16 cellular contexts compared by ENCODE assay signal in genomic region chr1:154945962-154946850, GRCh38. TPM values are rescaled to one million over a fixed set of nuclear protein-coding genes. Genes with fewer than 3 reads are reported as not detected.
DNase-seq lines count a peak whose midpoint lies in the region; ATAC-seq and TF ChIP-seq lines count a peak whose summit lies in the region.
"Had no signal": no experiment of that assay in that cellular context is flagged by ENCODE, and none has a peak within 500 bp of the region (broad histone marks: within the 10 kb centered on the region; RNA-seq: fewer than 3 reads in every experiment).

No MANE protein-coding gene starts in this region.

- H3K36me3 Mint-ChIP-seq in activated naive CD4-positive, alpha-beta T cell treated with anti-CD3 and anti-CD28 coated beads, Interleukin-2, amount 50 U/mL, for 24 hours, result peaks cover 11% of the 10 kb centered on the region
- H3K36me3 Mint-ChIP-seq in activated naive CD4-positive, alpha-beta T cell treated with anti-CD3 and anti-CD28 coated beads, Interleukin-2, amount 10 ng/mL, durations not matched to agents 7 days and 5 days, result peaks cover 38% of the 10 kb centered on the region
- H3K36me3 Mint-ChIP-seq in central memory CD8-positive, alpha-beta T cell (ENCODE audit: insufficient read depth), result peaks cover 65% of the 10 kb centered on the region
- H3K36me3 Mint-ChIP-seq in GM23338 (ENCODE audit: low read depth), result no peaks in the 10 kb centered on the region; the same call in 2 of the 3 replicates

- TF ChIP-seq POLR2A in gastrocnemius medialis (IDR thresholded peaks at IDR 0.05), result no peak

- in situ Hi-C loops in gastrocnemius medialis (cut with MboI; ENCODE audit: low sequenced_read_pairs in 4 of 4), result no loop called here

- CTCF ChIA-PET in activated naive CD4-positive, alpha-beta T cell treated with anti-CD3 and anti-CD28 coated beads, Interleukin-2, amount 10 ng/mL, durations not matched to agents 7 days and 5 days (lab: Charles Lee), result interaction anchor here (0.6 to 1.7 kb wide), 6 partner anchors 40 to 387 kb away, joined by 3 to 10 read pairs (median 4); no protein-coding TSS in a partner anchor

- intact Hi-C loops in gastrocnemius medialis (cut with DNase I; ENCODE audit: low total_unique reads), result no loop called here

- no peak overlapping the region for H3K4me3 ChIP-seq in MM.1S (ENCODE audit: low read length)
- no peak overlapping the region for H3K4me3 ChIP-seq in gastrocnemius medialis
- H3K4me3 ChIP-seq in MG63, result no peak overlapping the region
- no peak overlapping the region for H3K4me3 ChIP-seq in GM23338
- H3K4me3 ChIP-seq: right atrium auricular region, tibial nerve had no signal

- H3K36me3 ChIP-seq in MM.1S (replicated peaks; ENCODE audit: insufficient read depth, low read length) (0 out of 2 replicates have a peak, but pooled peaks cover 5% of the 10 kb centered on the region), gastrocnemius medialis (peaks cover 0 to 45% of the 10 kb centered on the region in 2 donors), MG63 (no peaks in the 10 kb centered on the region), GM23338 (ENCODE audit: insufficient read depth) (no peaks in the 10 kb centered on the region)

- H3K27ac ChIP-seq in MM.1S (ENCODE audit: low read length) (peak overlapping the region; percentile 91; the same call in 1 of the 2 replicates), gastrocnemius medialis (peak overlapping the region in 3 of 4 donors; percentile 3 to 68 (median 35)), GM23338 (ENCODE audit: low read depth) (no peak overlapping the region)

- H3K79me2 ChIP-seq in MM.1S (ENCODE audit: low read length), result peaks cover 71% of the 10 kb centered on the region
- H3K79me2 ChIP-seq in GM23338 (replicated peaks; ENCODE audit: insufficient read depth), result no peaks in the 10 kb centered on the region

- H3K9me2 ChIP-seq in MM.1S (replicated peaks; ENCODE audit: insufficient read depth, low read length) (no peaks in the 10 kb centered on the region), GM23338 (ENCODE audit: insufficient read depth) (no peaks in the 10 kb centered on the region)

- peak overlapping the region; percentile 53 for H3K27ac Mint-ChIP-seq in activated naive CD4-positive, alpha-beta T cell treated with anti-CD3 and anti-CD28 coated beads, Interleukin-2, amount 50 U/mL, for 24 hours
- no peak overlapping the region for H3K27ac Mint-ChIP-seq in activated naive CD4-positive, alpha-beta T cell treated with anti-CD3 and anti-CD28 coated beads, Interleukin-2, amount 10 ng/mL, durations not matched to agents 7 days and 5 days
- peak overlapping the region; percentile 96 for H3K27ac Mint-ChIP-seq in central memory CD8-positive, alpha-beta T cell (ENCODE audit: low read depth)
- H3K27ac Mint-ChIP-seq in GM23338, result no peak overlapping the region; the same call in 1 of the 2 replicates

- H3K9me3 ChIP-seq in MM.1S (replicated peaks; ENCODE audit: insufficient read depth, low read length) (no peaks in the 10 kb centered on the region), gastrocnemius medialis (no peaks in the 10 kb centered on the region), MG63 (no peaks in the 10 kb centered on the region)
- H3K9me3 ChIP-seq: right atrium auricular region, tibial nerve had no signal

- H2AFZ ChIP-seq in MM.1S (ENCODE audit: low read length) (no peak overlapping the region), GM23338 (no peak overlapping the region)

- peak overlapping the region; percentile 87 for H3K4me2 ChIP-seq in MM.1S (ENCODE audit: low read depth, low read length)
- no peak overlapping the region for H3K4me2 ChIP-seq in GM23338

- H4K20me1 ChIP-seq in MM.1S (ENCODE audit: insufficient read depth, low read length) (no peaks in the 10 kb centered on the region), GM23338 (replicated peaks; ENCODE audit: insufficient read depth) (no peaks in the 10 kb centered on the region)

- peaks cover 43% of the 10 kb centered on the region for H3K4me1 Mint-ChIP-seq in activated naive CD4-positive, alpha-beta T cell treated with anti-CD3 and anti-CD28 coated beads, Interleukin-2, amount 50 U/mL, for 24 hours
- H3K4me1 Mint-ChIP-seq in activated naive CD4-positive, alpha-beta T cell treated with anti-CD3 and anti-CD28 coated beads, Interleukin-2, amount 10 ng/mL, durations not matched to agents 7 days and 5 days, result peaks cover 52% of the 10 kb centered on the region
- H3K4me1 Mint-ChIP-seq in central memory CD8-positive, alpha-beta T cell, result peaks cover 56% of the 10 kb centered on the region
- peaks cover 10% of the 10 kb centered on the region for H3K4me1 Mint-ChIP-seq in GM23338

- H3K4me3 Mint-ChIP-seq in activated naive CD4-positive, alpha-beta T cell treated with anti-CD3 and anti-CD28 coated beads, Interleukin-2, amount 50 U/mL, for 24 hours, result no peak overlapping the region
- no peak overlapping the region for H3K4me3 Mint-ChIP-seq in activated naive CD4-positive, alpha-beta T cell treated with anti-CD3 and anti-CD28 coated beads, Interleukin-2, amount 10 ng/mL, durations not matched to agents 7 days and 5 days
- H3K4me3 Mint-ChIP-seq in central memory CD8-positive, alpha-beta T cell, result peak overlapping the region; percentile 48
- no peak overlapping the region; the same call in 2 of the 3 replicates for H3K4me3 Mint-ChIP-seq in GM23338

- H3K9me3 Mint-ChIP-seq in activated naive CD4-positive, alpha-beta T cell treated with anti-CD3 and anti-CD28 coated beads, Interleukin-2, amount 50 U/mL, for 24 hours, result no peaks in the 10 kb centered on the region
- H3K9me3 Mint-ChIP-seq in activated naive CD4-positive, alpha-beta T cell treated with anti-CD3 and anti-CD28 coated beads, Interleukin-2, amount 10 ng/mL, durations not matched to agents 7 days and 5 days, result no peaks in the 10 kb centered on the region
- no peaks in the 10 kb centered on the region for H3K9me3 Mint-ChIP-seq in central memory CD8-positive, alpha-beta T cell
- H3K9me3 Mint-ChIP-seq in GM23338, result no peaks in the 10 kb centered on the region

- no peaks in the 10 kb centered on the region for H3K27me3 ChIP-seq in MM.1S (replicated peaks; ENCODE audit: insufficient read depth, low read length)
- H3K27me3 ChIP-seq in gastrocnemius medialis, result no peaks in the 10 kb centered on the region
- H3K27me3 ChIP-seq in MG63, result no peaks in the 10 kb centered on the region
- no peaks in the 10 kb centered on the region for H3K27me3 ChIP-seq in GM23338 (ENCODE audit: insufficient read depth)
- H3K27me3 ChIP-seq: right atrium auricular region, tibial nerve had no signal

- peak overlapping the region; percentile 89; the same call in 1 of the 2 replicates for H3K9ac ChIP-seq in MM.1S (ENCODE audit: low read length)

- H3K27me3 Mint-ChIP-seq in activated naive CD4-positive, alpha-beta T cell treated with anti-CD3 and anti-CD28 coated beads, Interleukin-2, amount 50 U/mL, for 24 hours, result no peaks in the 10 kb centered on the region
- no peaks in the 10 kb centered on the region for H3K27me3 Mint-ChIP-seq in activated naive CD4-positive, alpha-beta T cell treated with anti-CD3 and anti-CD28 coated beads, Interleukin-2, amount 10 ng/mL, durations not matched to agents 7 days and 5 days
- H3K27me3 Mint-ChIP-seq in central memory CD8-positive, alpha-beta T cell, result no peaks in the 10 kb centered on the region
- peaks cover 4% of the 10 kb centered on the region for H3K27me3 Mint-ChIP-seq in GM23338 (ENCODE audit: insufficient read depth, low read depth, poor library complexity)

- ATAC-seq in central memory CD8-positive, alpha-beta T cell (replicated peaks; ENCODE audit: extremely low read depth, poor library complexity, severe bottlenecking), result no peak
- ATAC-seq in gastrocnemius medialis (no peak), GM23338 (no peak)
- ATAC-seq: left ventricle myocardium superior had no signal

- H3K4me1 ChIP-seq in MM.1S (ENCODE audit: low read length) (peaks cover 79% of the 10 kb centered on the region), gastrocnemius medialis (peaks cover 2 to 9% of the 10 kb centered on the region in 2 donors), GM23338 (ENCODE audit: insufficient read depth) (peaks cover 3% of the 10 kb centered on the region; the same call in 1 of the 2 replicates)

- DNase-seq in activated naive CD4-positive, alpha-beta T cell treated with anti-CD3 and anti-CD28 coated beads, Interleukin-2, amount 10 ng/mL, durations not matched to agents 7 days and 5 days, result no peak
- DNase-seq in MM.1S (no peak), gastrocnemius medialis (no peak), MG63 (no peak), GM23338 (ENCODE audit: low spot score) (no peak), cortex of kidney (lab: John Stamatoyannopoulos, UW) (no peak)
- no peak for DNase-seq in central memory CD8-positive, alpha-beta T cell (ENCODE audit: low spot score in 2 of 2)
- DNase-seq: activated effector memory CD4-positive, alpha-beta T cell treated with Interleukin-2 at 50 U/mL for 16 hours; left ventricle myocardium superior; NCI-H1105; NCI-H2081 treated with DMSO at 0.1 percent for 48 hours; NCI-H510A; RPMI8226 had no signal

- no peak for TF ChIP-seq CTCF in MM.1S (IDR thresholded peaks at IDR 0.05; ENCODE audit: low read length)
- no peak for TF ChIP-seq CTCF in gastrocnemius medialis (IDR thresholded peaks at IDR 0.05 in 4 of 5, conservative IDR thresholded peaks at IDR 0.05 in 1 of 5)
- no peak for TF ChIP-seq CTCF in GM23338 (conservative IDR thresholded peaks at IDR 0.05; ENCODE audit: low read depth in 2 of 2)

- peaks cover 80% of the 10 kb centered on the region for H3F3A ChIP-seq in MM.1S (ENCODE audit: insufficient read depth, low read length)
- H3F3A ChIP-seq in GM23338 (replicated peaks; ENCODE audit: low read depth), result no peaks in the 10 kb centered on the region

RNA-seq across cellular contexts. Expression of gene PMVK, which starts 9.7 kb away (rescaled TPM):
- total RNA-seq in gastrocnemius medialis, result 1 to 10 TPM; 4.6 to 7.6 (median 6.1) TPM
- 68.7 and 77.6 TPM in 2 replicates for total RNA-seq in MG63 (2014; rRNA removed; shearing (Covaris generic); ENCODE audit: low replicate concordance)
- total RNA-seq in GM23338 (2014; rRNA removed; shearing (Covaris generic)), result 8.1 and 11.2 TPM in 2 replicates
- 22.2 and 25.0 TPM in 2 replicates for polyA plus RNA-seq in GM23338 (2016; fragmentation: Nextera tagmentation; extraction: Ambion mirVana)

RNA-seq across cellular contexts. Expression of gene PBXIP1, which starts 9.7 kb away (rescaled TPM):
- total RNA-seq in gastrocnemius medialis, result 100 to 1,000 TPM; 126 to 171 (median 165) TPM
- 6.9 and 16.0 TPM in 2 replicates for total RNA-seq in MG63 (2014; rRNA removed; shearing (Covaris generic); ENCODE audit: low replicate concordance)
- total RNA-seq in GM23338 (2014; rRNA removed; shearing (Covaris generic)), result 29.6 and 31.8 TPM in 2 replicates
- polyA plus RNA-seq in GM23338 (2016; fragmentation: Nextera tagmentation; extraction: Ambion mirVana), result 6.5 and 7.0 TPM in 2 replicates

RNA-seq across cellular contexts. Expression of gene PYGO2, which starts 15.4 kb away (rescaled TPM):
- total RNA-seq in gastrocnemius medialis, result 10 to 100 TPM; 12.6 to 22.7 (median 17.8) TPM
- 10.3 and 16.2 TPM in 2 replicates for total RNA-seq in MG63 (2014; rRNA removed; shearing (Covaris generic); ENCODE audit: low replicate concordance)
- total RNA-seq in GM23338 (2014; rRNA removed; shearing (Covaris generic)), result 28.7 and 29.0 TPM in 2 replicates
- 11.0 and 13.2 TPM in 2 replicates for polyA plus RNA-seq in GM23338 (2016; fragmentation: Nextera tagmentation; extraction: Ambion mirVana)

RNA-seq across cellular contexts. Expression of gene SHC1, which starts 24.3 kb away (rescaled TPM):
- 100 to 1,000 TPM in 1 of 4 donors, 10 to 100 TPM in 3; 27.4 to 135 (median 54.9) TPM for total RNA-seq in gastrocnemius medialis
- 140 and 175 TPM in 2 replicates for total RNA-seq in MG63 (2014; rRNA removed; shearing (Covaris generic); ENCODE audit: low replicate concordance)
- total RNA-seq in GM23338 (2014; rRNA removed; shearing (Covaris generic)), result 196 and 211 TPM in 2 replicates
- 108 and 117 TPM in 2 replicates for polyA plus RNA-seq in GM23338 (2016; fragmentation: Nextera tagmentation; extraction: Ambion mirVana)

RNA-seq across cellular contexts. Expression of gene CKS1B, which starts 28.3 kb away (rescaled TPM):
- 10 to 100 TPM in 1 of 4 donors, 1 to 10 TPM in 3; 3.6 to 15.7 (median 7.9) TPM for total RNA-seq in gastrocnemius medialis
- 124 and 222 TPM in 2 replicates for total RNA-seq in MG63 (2014; rRNA removed; shearing (Covaris generic); ENCODE audit: low replicate concordance)
- total RNA-seq in GM23338 (2014; rRNA removed; shearing (Covaris generic)), result 296 and 392 TPM in 2 replicates
- polyA plus RNA-seq in GM23338 (2016; fragmentation: Nextera tagmentation; extraction: Ambion mirVana), result 562 and 617 TPM in 2 replicates

Comparison
In these comparisons a context has a peak if more than half of its experiments do, and no peak if none do; other contexts are left out.
1. H3K27ac Mint-ChIP-seq: peak in activated naive CD4-positive, alpha-beta T cell treated with anti-CD3 and anti-CD28 coated beads, Interleukin-2, amount 50 U/mL, for 24 hours (single experiment) and central memory CD8-positive, alpha-beta T cell (single experiment); none in activated naive CD4-positive, alpha-beta T cell treated with anti-CD3 and anti-CD28 coated beads, Interleukin-2, amount 10 ng/mL, durations not matched to agents 7 days and 5 days (single experiment) and GM23338 (single experiment).